In the genomic region with DNA sequence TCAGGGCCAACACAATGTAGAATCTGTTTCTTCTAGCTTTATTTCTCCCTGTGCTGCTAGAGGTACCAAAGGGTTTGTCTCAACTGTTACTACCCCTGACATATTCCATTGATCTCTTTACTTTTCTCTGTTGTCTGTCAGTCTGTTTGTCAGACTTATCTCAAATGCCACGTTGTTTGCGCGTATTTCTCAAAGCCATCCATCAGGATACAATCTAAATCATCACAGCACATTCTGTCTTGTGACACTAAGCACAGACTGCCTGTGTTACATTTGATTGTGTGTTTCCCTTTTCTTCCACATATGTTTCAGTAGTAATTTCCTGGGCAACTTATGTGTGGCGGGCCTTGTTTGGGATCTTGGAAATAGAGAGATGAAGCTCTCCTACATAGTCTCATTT, we compare ENCODE assay signal across 1 cellular context.
TF ChIP-seq lines count a peak whose summit lies in the region.

No MANE protein-coding gene starts in this region.

TF ChIP-seq in HCT116, 20 proteins besides CTCF, POLR2A, EP300 and RAD21 (continued from another document):
- TF ChIP-seq ZBTB33 (IDR thresholded peaks at IDR 0.05; ENCODE audit: extremely low read depth, insufficient replicate concordance, low read length) = no peak
- no peak for TF ChIP-seq YY1 (IDR thresholded peaks at IDR 0.05; ENCODE audit: extremely low read depth, insufficient replicate concordance, low read depth, low read length)
- TF ChIP-seq SP1 (IDR thresholded peaks at IDR 0.05; ENCODE audit: low read depth) = no peak
- no peak for TF ChIP-seq JUND (IDR thresholded peaks at IDR 0.05)
- no peak for TF ChIP-seq REST (IDR thresholded peaks at IDR 0.05; ENCODE audit: low read depth)
- no peak for TF ChIP-seq MAX (IDR thresholded peaks at IDR 0.05)
- no peak for TF ChIP-seq SRF (IDR thresholded peaks at IDR 0.05; ENCODE audit: low read depth)
- TF ChIP-seq POLR2AphosphoS5 (IDR thresholded peaks at IDR 0.05; ENCODE audit: low read depth, low read length) = no peak
- no peak for TF ChIP-seq CBX3 (IDR thresholded peaks at IDR 0.05; ENCODE audit: low read depth)
- no peak for TF ChIP-seq EZH2phosphoT487 (IDR thresholded peaks at IDR 0.05; ENCODE audit: borderline replicate concordance)
- no peak for TF ChIP-seq ATF3 (IDR thresholded peaks at IDR 0.05)
- no peak for TF ChIP-seq CEBPB (IDR thresholded peaks at IDR 0.05; ENCODE audit: low read depth)
- no peak for TF ChIP-seq ZNF274 (IDR thresholded peaks at IDR 0.05; ENCODE audit: low read depth, low read length)
